Comparison of ENCODE assay signal across 26 cellular contexts in genomic region chr20:24685736-24686135, GRCh38.
DNase-seq lines count a peak whose midpoint lies in the region; ATAC-seq, FAIRE-seq and TF ChIP-seq lines count a peak whose summit lies in the region.
"Had no signal": no experiment of that assay in that cellular context is flagged by ENCODE, and none has a peak within 500 bp of the region (broad histone marks: within the 10 kb centered on the region; RNA-seq: fewer than 3 reads in every experiment).

No MANE protein-coding gene starts in this region.

- no peaks in the 10 kb centered on the region for H3K9me2 ChIP-seq in MM.1S (replicated peaks; ENCODE audit: insufficient read depth, low read length)

- TF ChIP-seq CTCF in chondrocyte (IDR thresholded peaks at IDR 0.05): no peak
- no peak for TF ChIP-seq CTCF in osteocyte (IDR thresholded peaks at IDR 0.05)
- TF ChIP-seq CTCF in upper lobe of right lung (IDR thresholded peaks at IDR 0.05): no peak
- no peak for TF ChIP-seq CTCF in MM.1S (IDR thresholded peaks at IDR 0.05; ENCODE audit: low read length)

- H3K27me3 ChIP-seq in upper lobe of right lung: no peaks in the 10 kb centered on the region
- no peaks in the 10 kb centered on the region for H3K27me3 ChIP-seq in MM.1S (replicated peaks; ENCODE audit: insufficient read depth, low read length)

- H2AFZ ChIP-seq in MM.1S (ENCODE audit: low read length): no peak overlapping the region
- H2AFZ ChIP-seq: GM23338 had no signal

- H4K20me1 ChIP-seq in MM.1S (ENCODE audit: insufficient read depth, low read length): no peaks in the 10 kb centered on the region

- H3K4me3 Mint-ChIP-seq in chondrocyte (ENCODE audit: unreplicated experiment) (no peak overlapping the region), osteocyte (ENCODE audit: unreplicated experiment) (no peak overlapping the region)
- H3K4me3 Mint-ChIP-seq: CD4-positive, alpha-beta memory T cell; GM23338; H9 had no signal

- H3K9me3 ChIP-seq in upper lobe of right lung (no peaks in the 10 kb centered on the region), MM.1S (replicated peaks; ENCODE audit: insufficient read depth, low read length) (no peaks in the 10 kb centered on the region)

- no peak overlapping the region for H3K9ac ChIP-seq in MM.1S (ENCODE audit: low read length)

- DNase-seq in cardiac septum (ENCODE audit: low spot score) (peak; percentile 38), left ventricle myocardium superior (no peak), chondrocyte (ENCODE audit: low spot score) (peak; percentile 46), osteocyte (ENCODE audit: extremely low spot score, unreplicated experiment) (peak; percentile 67), upper lobe of right lung (peak; percentile 23), MM.1S (no peak), frontal cortex (ENCODE audit: low spot score in 2 of 2) (no peak), iPS-NIHi7 (ENCODE audit: extremely low spot score) (no peak)
- DNase-seq: CD4-positive, alpha-beta memory T cell; COR-L47; DMS53; Kasumi-1; MV-4-11; NCI-H1105; NCI-H1436 treated with DMSO at 0.1 percent for 48 hours; NCI-H2029; NCI-H510A; NK-92 treated with Interleukin-12 subunit alpha and Interleukin-12 subunit beta, amount 100 ng/mL, for 24 hours; PC-3; Right ventricle myocardium superior had no signal

- H3K4me2 ChIP-seq in MM.1S (ENCODE audit: low read depth, low read length): no peak overlapping the region
- H3K4me2 ChIP-seq: GM23338 had no signal

- peaks cover 15% of the 10 kb centered on the region for H3K27me3 Mint-ChIP-seq in chondrocyte (ENCODE audit: low read depth)
- H3K27me3 Mint-ChIP-seq in osteocyte (ENCODE audit: unreplicated experiment): peaks cover 17% of the 10 kb centered on the region

- H3K79me2 ChIP-seq in MM.1S (ENCODE audit: low read length): no peaks in the 10 kb centered on the region

- no peak for FAIRE-seq in frontal cortex (lab: Jason Lieb, UNC)
- FAIRE-seq: A204.1, GM18507, HTR-8/SVneo, K562 had no signal

- peaks cover 4% of the 10 kb centered on the region for H3K4me1 Mint-ChIP-seq in chondrocyte (ENCODE audit: low read depth)
- H3K4me1 Mint-ChIP-seq in osteocyte (ENCODE audit: unreplicated experiment): no peaks in the 10 kb centered on the region
- H3K4me1 Mint-ChIP-seq: CD4-positive, alpha-beta memory T cell; GM23338 had no signal

- no peaks in the 10 kb centered on the region for H3K36me3 ChIP-seq in upper lobe of right lung
- H3K36me3 ChIP-seq in MM.1S (replicated peaks; ENCODE audit: insufficient read depth, low read length): no peaks in the 10 kb centered on the region

- H3K36me3 Mint-ChIP-seq in chondrocyte (ENCODE audit: low read depth): peaks cover 2% of the 10 kb centered on the region
- no peaks in the 10 kb centered on the region for H3K36me3 Mint-ChIP-seq in osteocyte (ENCODE audit: unreplicated experiment)
- H3K36me3 Mint-ChIP-seq: CD4-positive, alpha-beta memory T cell had no signal

- H3K27ac ChIP-seq in upper lobe of right lung (no peak overlapping the region), MM.1S (ENCODE audit: low read length) (no peak overlapping the region)

- H3F3A ChIP-seq in MM.1S (ENCODE audit: insufficient read depth, low read length): no peaks in the 10 kb centered on the region

- ATAC-seq in left ventricle myocardium superior (no peak), upper lobe of right lung (no peak)
- ATAC-seq: K562, PC-3 had no signal

- H3K4me1 ChIP-seq in upper lobe of right lung: no peaks in the 10 kb centered on the region
- no peaks in the 10 kb centered on the region for H3K4me1 ChIP-seq in MM.1S (ENCODE audit: low read length)

- intact Hi-C loops in cardiac septum (cut with DNase I) (no loop called here), left ventricle myocardium superior (cut with micrococcal nuclease) (no loop called here), upper lobe of right lung (cut with DNase I) (no loop called here)

- no peak overlapping the region for H3K27ac Mint-ChIP-seq in chondrocyte (ENCODE audit: unreplicated experiment)
- H3K27ac Mint-ChIP-seq in osteocyte (ENCODE audit: unreplicated experiment): no peak overlapping the region
- H3K27ac Mint-ChIP-seq: CD4-positive, alpha-beta memory T cell; GM23338; H9 had no signal

- H3K4me3 ChIP-seq in upper lobe of right lung (no peak overlapping the region), MM.1S (ENCODE audit: low read length) (no peak overlapping the region)
- H3K4me3 ChIP-seq: GM23338, K562 had no signal

- H3K9me3 Mint-ChIP-seq in chondrocyte (ENCODE audit: low read depth) (peaks cover 11% of the 10 kb centered on the region), osteocyte (ENCODE audit: unreplicated experiment) (peaks cover 8% of the 10 kb centered on the region)

Comparison
In these comparisons a context has a peak if more than half of its experiments do, and no peak if none do; other contexts are left out.
1. DNase-seq: peak in cardiac septum (single experiment), chondrocyte (single experiment), osteocyte (single experiment) and upper lobe of right lung (single experiment); none in left ventricle myocardium superior (single experiment), MM.1S (single experiment), frontal cortex (0 of 2) and iPS-NIHi7 (single experiment).